Comparison of ENCODE assay signal across 20 cellular contexts in genomic region chr10:80415734-80416281, GRCh38. TPM values are rescaled to one million over a fixed set of nuclear protein-coding genes. Genes with fewer than 3 reads are reported as not detected.
DNase-seq lines count a peak whose midpoint lies in the region; ATAC-seq and TF ChIP-seq lines count a peak whose summit lies in the region.
"Had no signal": no experiment of that assay in that cellular context is flagged by ENCODE, and none has a peak within 500 bp of the region (broad histone marks: within the 10 kb centered on the region; RNA-seq: fewer than 3 reads in every experiment).

No MANE protein-coding gene starts in this region.

- TF ChIP-seq CTCF in fibroblast of pulmonary artery (IDR thresholded peaks at IDR 0.05; ENCODE audit: low read length, missing control alignments), result no peak
- TF ChIP-seq CTCF in nephron (IDR thresholded peaks at IDR 0.05; ENCODE audit: unreplicated experiment in 3 of 3), result no peak
- no peak for TF ChIP-seq CTCF in upper lobe of left lung (IDR thresholded peaks at IDR 0.05)

- 68 to 77% methylated on average over 2 of the region's 2 CpGs for WGBS in upper lobe of left lung, 2 donors

- TF ChIP-seq EP300 in upper lobe of left lung (IDR thresholded peaks at IDR 0.05), result no peak

- H3K27ac ChIP-seq in angular gyrus (ENCODE audit: low read depth, low read length) (peak overlapping the region; percentile 42), temporal lobe (ENCODE audit: low read depth, low read length) (peak overlapping the region; percentile 79), upper lobe of left lung (no peak overlapping the region)
- H3K27ac ChIP-seq: BLaER1, epithelial cell of prostate, left lung had no signal

- ATAC-seq in GM21529 (IDR thresholded peaks at IDR 0.05; ENCODE audit: unreplicated experiment), result no peak
- ATAC-seq in upper lobe of left lung (ENCODE audit: low FRiP score in 2 of 2), result no peak
- no peak for ATAC-seq in HG03175 (IDR thresholded peaks at IDR 0.05; ENCODE audit: unreplicated experiment)
- no peak for ATAC-seq in GM21367 (IDR thresholded peaks at IDR 0.05; ENCODE audit: unreplicated experiment)
- ATAC-seq: natural killer cell treated with Interleukin-12 subunit alpha and Interleukin-12 subunit beta and Interleukin-15 and Interleukin-18, amount 100 ng/mL, for 72 hours had no signal

- no peaks in the 10 kb centered on the region for H3K9me3 ChIP-seq in upper lobe of left lung
- H3K9me3 ChIP-seq: BLaER1, left lung had no signal

- peaks cover 89% of the 10 kb centered on the region for H3K4me1 Mint-ChIP-seq in nephron

- peaks cover 0 to 31% (median 2%) of the 10 kb centered on the region in 4 donors for H3K4me1 ChIP-seq in upper lobe of left lung

- no peaks in the 10 kb centered on the region for H3K27me3 ChIP-seq in upper lobe of left lung
- H3K27me3 ChIP-seq: BLaER1, left lung had no signal

- H3K27me3 Mint-ChIP-seq in nephron (ENCODE audit: low read depth), result no peaks in the 10 kb centered on the region
- H3K27me3 Mint-ChIP-seq: activated naive CD8-positive, alpha-beta T cell treated with anti-CD3 and anti-CD28 coated beads, Interleukin-2, amount 10 ng/mL, durations not matched to agents 7 days and 5 days; natural killer cell treated with Interleukin-12 subunit alpha and Interleukin-12 subunit beta and Interleukin-15 and Interleukin-18, amount 100 ng/mL, for 72 hours had no signal

- peak overlapping the region; percentile 92 to 98 (median 95) for H3K27ac Mint-ChIP-seq in nephron
- H3K27ac Mint-ChIP-seq: activated naive CD8-positive, alpha-beta T cell treated with anti-CD3 and anti-CD28 coated beads, Interleukin-2, amount 10 ng/mL, durations not matched to agents 7 days and 5 days; natural killer cell treated with Interleukin-12 subunit alpha and Interleukin-12 subunit beta and Interleukin-15 and Interleukin-18, amount 100 ng/mL, for 72 hours had no signal

- peak overlapping the region; percentile 3 to 53 (median 4) for H3K4me3 Mint-ChIP-seq in nephron
- H3K4me3 Mint-ChIP-seq: activated naive CD8-positive, alpha-beta T cell treated with anti-CD3 and anti-CD28 coated beads, Interleukin-2, amount 10 ng/mL, durations not matched to agents 7 days and 5 days; natural killer cell treated with Interleukin-12 subunit alpha and Interleukin-12 subunit beta and Interleukin-15 and Interleukin-18, amount 100 ng/mL, for 72 hours had no signal

- H3K36me3 ChIP-seq in upper lobe of left lung, result no peaks in the 10 kb centered on the region
- H3K36me3 ChIP-seq: left lung had no signal

- TF ChIP-seq POLR2A in upper lobe of left lung (IDR thresholded peaks at IDR 0.05), result no peak

- H3K36me3 Mint-ChIP-seq in nephron (ENCODE audit: low read depth), result peaks cover 5% of the 10 kb centered on the region
- H3K36me3 Mint-ChIP-seq: activated naive CD8-positive, alpha-beta T cell treated with anti-CD3 and anti-CD28 coated beads, Interleukin-2, amount 10 ng/mL, durations not matched to agents 7 days and 5 days; natural killer cell treated with Interleukin-12 subunit alpha and Interleukin-12 subunit beta and Interleukin-15 and Interleukin-18, amount 100 ng/mL, for 72 hours had no signal

- H3K4me3 ChIP-seq in fibroblast of pulmonary artery (replicated peaks; ENCODE audit: low read depth, low read length), result peak overlapping the region; percentile 43
- H3K4me3 ChIP-seq in upper lobe of left lung, result no peak overlapping the region
- H3K4me3 ChIP-seq: BLaER1, left lung had no signal

- DNase-seq in fibroblast of pulmonary artery (ENCODE audit: low read depth), result peak; percentile 39
- no peak for DNase-seq in upper lobe of left lung
- DNase-seq: activated CD4-positive, alpha-beta T cell treated with anti-CD3 and anti-CD28 coated beads for 4 hours; activated naive CD8-positive, alpha-beta T cell treated with anti-CD3 and anti-CD28 coated beads, Interleukin-2, amount 10 ng/mL, durations not matched to agents 7 days and 5 days; activated T-cell treated with anti-CD3 and anti-CD28 coated beads for 4 hours; cerebellar nuclear complex; DMS53; left lung; NCI-H1092; stimulated activated naive CD4-positive, alpha-beta T cell; T-helper 9 cell had no signal

- no peaks in the 10 kb centered on the region for H3K9me3 Mint-ChIP-seq in nephron
- H3K9me3 Mint-ChIP-seq: activated naive CD8-positive, alpha-beta T cell treated with anti-CD3 and anti-CD28 coated beads, Interleukin-2, amount 10 ng/mL, durations not matched to agents 7 days and 5 days; natural killer cell treated with Interleukin-12 subunit alpha and Interleukin-12 subunit beta and Interleukin-15 and Interleukin-18, amount 100 ng/mL, for 72 hours had no signal

RNA-seq across cellular contexts. Expression of gene PRXL2A, which starts 7.5 kb away (rescaled TPM):
- total RNA-seq in temporal lobe (68.6 TPM), upper lobe of left lung (10 to 100 TPM; 19.9 to 46.0 (median 33.2) TPM)

RNA-seq across cellular contexts. Expression of gene TSPAN14, which starts 38.3 kb away (rescaled TPM):
- total RNA-seq in temporal lobe (27.8 TPM), upper lobe of left lung (100 to 1,000 TPM in 4 of 6 donors, 10 to 100 TPM in 2; 52.1 to 157 (median 111) TPM)

RNA-seq across cellular contexts. Expression of gene DYDC2, which starts 59.2 kb away (rescaled TPM):
- total RNA-seq in temporal lobe (2.0 TPM), upper lobe of left lung (10 to 100 TPM in 1 of 6 donors, 1 to 10 TPM in 3, not detected in 2; 1.9 to 13.7 (median 3.6) TPM)
- total RNA-seq: activated naive CD8-positive, alpha-beta T cell treated with anti-CD3 and anti-CD28 coated beads, Interleukin-2, amount 10 ng/mL, durations not matched to agents 7 days and 5 days; natural killer cell treated with Interleukin-12 subunit alpha and Interleukin-12 subunit beta and Interleukin-15 and Interleukin-18, amount 100 ng/mL, for 72 hours had no signal

RNA-seq across cellular contexts. Expression of gene DYDC1, which starts 59.3 kb away (rescaled TPM):
- total RNA-seq in temporal lobe (not detected), upper lobe of left lung (1 to 10 TPM in 1 of 6 donors, under 1 TPM in 1, not detected in 4; 0.71 to 8.7 TPM)
- total RNA-seq: activated naive CD8-positive, alpha-beta T cell treated with anti-CD3 and anti-CD28 coated beads, Interleukin-2, amount 10 ng/mL, durations not matched to agents 7 days and 5 days; natural killer cell treated with Interleukin-12 subunit alpha and Interleukin-12 subunit beta and Interleukin-15 and Interleukin-18, amount 100 ng/mL, for 72 hours had no signal

Comparison
In these comparisons a context has a peak if more than half of its experiments do, and no peak if none do; other contexts are left out.
1. H3K27ac ChIP-seq: peak in angular gyrus (single experiment) and temporal lobe (single experiment); none in upper lobe of left lung (0 of 4).